25 cellular contexts compared by ENCODE assay signal in genomic region chr4:128630881-128631280, GRCh38.
DNase-seq lines count a peak whose midpoint lies in the region; ATAC-seq and TF ChIP-seq lines count a peak whose summit lies in the region.
"Had no signal": no experiment of that assay in that cellular context is flagged by ENCODE, and none has a peak within 500 bp of the region (broad histone marks: within the 10 kb centered on the region; RNA-seq: fewer than 3 reads in every experiment).

No MANE protein-coding gene starts in this region.

- no peaks in the 10 kb centered on the region for H3F3A ChIP-seq in PC-9 (ENCODE audit: insufficient read depth, low read depth)

- intact Hi-C loops in thyroid gland (cut with DNase I), result no loop called here
- intact Hi-C loops in PC-9 (cut with micrococcal nuclease; ENCODE audit: unreplicated experiment), result no loop called here

- H3K4me1 ChIP-seq in adipocyte (ENCODE audit: control insufficient read depth, insufficient read depth, low read length) (peaks cover 25% of the 10 kb centered on the region), mesenchymal stem cell (ENCODE audit: control insufficient read depth, insufficient read depth, low read depth, low read length) (no peaks in the 10 kb centered on the region), thyroid gland (peaks cover 21 to 24% of the 10 kb centered on the region in 2 donors), PC-9 (replicated peaks; ENCODE audit: insufficient read depth) (peaks cover 6% of the 10 kb centered on the region; the same call in 1 of the 2 replicates)

- H3K4ac ChIP-seq in mesenchymal stem cell (ENCODE audit: low read depth in 1 of 2, low read length in 2 of 2), result no peak overlapping the region

- whole genome bisulfite sequencing in mesenchymal stem cell, result 74% methylated on average over 3 of the region's 5 CpGs
- 33 to 34% methylated on average over 5 of the region's 5 CpGs for WGBS in thyroid gland, 2 donors

- H3K4me3 ChIP-seq in adipocyte (ENCODE audit: low read length) (no peak overlapping the region), epithelial cell of esophagus (ENCODE audit: low read length) (no peak overlapping the region), mesenchymal stem cell (ENCODE audit: insufficient read depth in 1 of 2, low read depth in 1 of 2, low read length in 2 of 2) (no peak overlapping the region), thyroid gland (replicated peaks in 1 of 3) (no peak overlapping the region), PC-9 (no peak overlapping the region)
- H3K4me3 ChIP-seq: cardiac muscle cell, SK-N-MC had no signal

- H3K9me2 ChIP-seq in PC-9 (ENCODE audit: insufficient read depth), result no peaks in the 10 kb centered on the region

- no peak overlapping the region for H4K91ac ChIP-seq in mesenchymal stem cell (ENCODE audit: low read length)

- H3K36me3 ChIP-seq in adipocyte (ENCODE audit: control insufficient read depth, insufficient read depth, low read length, severe bottlenecking) (no peaks in the 10 kb centered on the region), mesenchymal stem cell (ENCODE audit: control insufficient read depth in 1 of 2, insufficient read depth in 2 of 2, low read depth in 1 of 2, low read length in 2 of 2) (no peaks in the 10 kb centered on the region), thyroid gland (no peaks in the 10 kb centered on the region), PC-9 (ENCODE audit: low read depth) (no peaks in the 10 kb centered on the region)
- H3K36me3 ChIP-seq: cardiac muscle cell had no signal

- H2BK15ac ChIP-seq in mesenchymal stem cell (ENCODE audit: low read depth, poor library complexity, severe bottlenecking), result no peak overlapping the region

- no peak overlapping the region for H3K14ac ChIP-seq in mesenchymal stem cell (ENCODE audit: low read length in 2 of 2)

- H3K4me2 ChIP-seq in mesenchymal stem cell (ENCODE audit: low read length, poor library complexity, severe bottlenecking) (no peak overlapping the region), PC-9 (no peak overlapping the region)

- no TSS peak for BruUV-seq in PC-9 (replicated peaks; lab: Mats Ljungman, UMichigan)

- H3K9me3 ChIP-seq in adipocyte (ENCODE audit: control insufficient read depth, low read length), result no peaks in the 10 kb centered on the region
- H3K9me3 ChIP-seq in mesenchymal stem cell (ENCODE audit: control insufficient read depth, low read length), result no peaks in the 10 kb centered on the region
- no peaks in the 10 kb centered on the region for H3K9me3 ChIP-seq in thyroid gland
- H3K9me3 ChIP-seq in PC-9 (ENCODE audit: insufficient read depth, low read depth), result no peaks in the 10 kb centered on the region

- no peaks in the 10 kb centered on the region for H3K79me2 ChIP-seq in PC-9 (ENCODE audit: low read depth)

- ATAC-seq in GM21825 (IDR thresholded peaks at IDR 0.05; ENCODE audit: unreplicated experiment) (no peak), GM21529 (IDR thresholded peaks at IDR 0.05; ENCODE audit: unreplicated experiment) (no peak)
- ATAC-seq: CD8-positive, alpha-beta T cell; left cardiac atrium had no signal

- no peak for TF ChIP-seq CTCF in epithelial cell of esophagus (IDR thresholded peaks at IDR 0.05; ENCODE audit: insufficient read depth, low read depth, low read length, missing control alignments)
- TF ChIP-seq CTCF in thyroid gland (IDR thresholded peaks at IDR 0.05), result no peak
- no peak for TF ChIP-seq CTCF in PC-9 (conservative IDR thresholded peaks at IDR 0.05)

- no peaks in the 10 kb centered on the region for H4K20me1 ChIP-seq in PC-9 (ENCODE audit: insufficient read depth)

- no peaks in the 10 kb centered on the region for H3K27me3 ChIP-seq in adipocyte (replicated peaks; ENCODE audit: control insufficient read depth, insufficient read depth, low read length)
- no peaks in the 10 kb centered on the region for H3K27me3 ChIP-seq in mesenchymal stem cell (ENCODE audit: control insufficient read depth in 1 of 2, insufficient read depth in 1 of 2, low read length in 2 of 2)
- H3K27me3 ChIP-seq in thyroid gland, result no peaks in the 10 kb centered on the region
- H3K27me3 ChIP-seq in PC-9 (ENCODE audit: insufficient read depth, low read depth), result no peaks in the 10 kb centered on the region

- H2AK5ac ChIP-seq in mesenchymal stem cell (ENCODE audit: low read length, severe bottlenecking), result no peak overlapping the region

- no peaks in the 10 kb centered on the region for H3K79me1 ChIP-seq in mesenchymal stem cell (replicated peaks; ENCODE audit: low read length, poor library complexity, severe bottlenecking)

- DNase-seq in adipocyte (ENCODE audit: low read depth), result no peak
- DNase-seq in epithelial cell of esophagus (ENCODE audit: low read depth), result peak; percentile 13
- no peak for DNase-seq in mesenchymal stem cell
- DNase-seq in thyroid gland, result peak; percentile 65
- DNase-seq in PC-9, result no peak
- DNase-seq: activated CD4-positive, alpha-beta T cell treated with anti-CD3 and anti-CD28 coated beads for 1 hour; activated effector memory CD4-positive, alpha-beta T cell treated with anti-CD3 and anti-CD28 coated beads, Interleukin-2, amount 50 U/mL, for 16 hours; CD8-positive, alpha-beta T cell; cortex of kidney; DMS153; glutamatergic neuron; HFFc6; left cardiac atrium; mesendoderm; NCI-H1694 treated with DMSO at 0.1 percent for 48 hours; NCI-H526 treated with DMSO at 0.1 percent for 48 hours; occipital lobe; retina; RPMI8226; stimulated activated CD4-positive, alpha-beta T cell treated with anti-CD3 and anti-CD28 coated beads, Interleukin-4, amount 100 ng/mL, for 4 hours; stimulated activated naive CD4-positive, alpha-beta T cell treated with Interleukin-2 at 50 U/mL for 16 hours had no signal

- H3K9ac ChIP-seq in adipocyte (ENCODE audit: low read length) (peak overlapping the region; percentile 8), mesenchymal stem cell (ENCODE audit: low read length) (no peak overlapping the region)

- H2AFZ ChIP-seq in mesenchymal stem cell (ENCODE audit: low read depth, low read length) (no peak overlapping the region), PC-9 (no peak overlapping the region)

- POLR2A ChIA-PET in PC-9 (lab: Charles Lee; ENCODE audit: unreplicated experiment), result interaction anchor here (0.7 kb wide), 1 partner anchor 107 kb away, joined by 4 read pairs; no protein-coding TSS in a partner anchor

- no peak overlapping the region for H3K18ac ChIP-seq in mesenchymal stem cell (ENCODE audit: low read depth in 1 of 2, low read length in 2 of 2)

- no peak overlapping the region for H2BK12ac ChIP-seq in mesenchymal stem cell (ENCODE audit: low read length in 2 of 2)

- peak overlapping the region; percentile 6 for H2BK120ac ChIP-seq in mesenchymal stem cell (ENCODE audit: low read depth, low read length)

- H3K27ac ChIP-seq in mesenchymal stem cell (ENCODE audit: low read length, poor library complexity, severe bottlenecking), result no peak overlapping the region
- peak overlapping the region; percentile 49 to 75 (median 73) for H3K27ac ChIP-seq in thyroid gland
- H3K27ac ChIP-seq in PC-9, result no peak overlapping the region
- H3K27ac ChIP-seq: cardiac muscle cell, SK-N-MC had no signal

- CTCF ChIA-PET in PC-9 (lab: Charles Lee), result no interaction called here

- H4K8ac ChIP-seq in mesenchymal stem cell (ENCODE audit: low read length), result no peak overlapping the region

- H2BK5ac ChIP-seq in mesenchymal stem cell (ENCODE audit: low read depth, low read length, poor library complexity, severe bottlenecking), result no peak overlapping the region

- H3K23ac ChIP-seq in mesenchymal stem cell (ENCODE audit: low read length in 2 of 2), result no peak overlapping the region

- peak in 1 of 2 donors; percentile 34 for TF ChIP-seq POLR2A in thyroid gland (IDR thresholded peaks at IDR 0.05)

Comparison
In these comparisons a context has a peak if more than half of its experiments do, and no peak if none do; other contexts are left out.
1. DNase-seq: peak in epithelial cell of esophagus (single experiment) and thyroid gland (2 of 2); none in adipocyte (single experiment), mesenchymal stem cell (single experiment) and PC-9 (0 of 2).
2. H3K27ac ChIP-seq: peak in thyroid gland (3 of 3); none in mesenchymal stem cell (single experiment) and PC-9 (single experiment).